In genomic region chr4:1795304-1796195, GRCh38 we compare ENCODE assay signal across 10 cellular contexts. TPM values are rescaled to one million over a fixed set of nuclear protein-coding genes. Genes with fewer than 3 reads are reported as not detected.
DNase-seq lines count a peak whose midpoint lies in the region; ATAC-seq and TF ChIP-seq lines count a peak whose summit lies in the region.
"Had no signal": no experiment of that assay in that cellular context is flagged by ENCODE, and none has a peak within 500 bp of the region (broad histone marks: within the 10 kb centered on the region; RNA-seq: fewer than 3 reads in every experiment).

No MANE protein-coding gene starts in this region.

- 27 to 31% methylated on average over 32 of the region's 32 CpGs for WGBS in heart right ventricle, 2 donors

- peak overlapping the region in 9 of 10 donors; percentile 32 to 60 (median 51) for H3K4me3 ChIP-seq in heart right ventricle
- H3K4me3 ChIP-seq in duodenal mucosa (ENCODE audit: low read depth in 1 of 2, low read length in 2 of 2): peak overlapping the region; percentile 72 to 75
- H3K4me3 ChIP-seq in mucosa of descending colon: peak overlapping the region; percentile 50
- peak overlapping the region; percentile 47 to 66 for H3K4me3 ChIP-seq in vagina

- DNase-seq in heart right ventricle: no peak
- DNase-seq in left cardiac atrium: no peak
- peak; percentile 78 to 86 (median 82) for DNase-seq in mucosa of descending colon
- DNase-seq in vagina (ENCODE audit: extremely low spot score in 2 of 2): no peak
- DNase-seq in effector CD8-positive, alpha-beta T cell (lab: John Stamatoyannopoulos, UW): no peak
- DNase-seq in stimulated activated naive CD4-positive, alpha-beta T cell treated with Interleukin-2 at 50 U/mL for 16 hours (lab: John Stamatoyannopoulos, UW): no peak
- no peak for DNase-seq in A172 (ENCODE audit: low spot score)
- DNase-seq: foreskin melanocyte, NCI-H2081 treated with DMSO at 0.1 percent for 48 hours had no signal

- no peaks in the 10 kb centered on the region for H3K9me3 ChIP-seq in heart right ventricle
- H3K9me3 ChIP-seq in duodenal mucosa (ENCODE audit: control insufficient read depth in 1 of 2, low read length in 2 of 2): no peaks in the 10 kb centered on the region
- H3K9me3 ChIP-seq in mucosa of descending colon: no peaks in the 10 kb centered on the region
- H3K9me3 ChIP-seq in vagina: no peaks in the 10 kb centered on the region

- ATAC-seq in heart right ventricle: no peak
- ATAC-seq in left cardiac atrium: no peak
- ATAC-seq in mucosa of descending colon: peak; percentile 71

- H3K27ac ChIP-seq in heart right ventricle: no peak overlapping the region
- peak overlapping the region; percentile 58 for H3K27ac ChIP-seq in duodenal mucosa (ENCODE audit: low read depth, low read length)
- no peak overlapping the region for H3K27ac ChIP-seq in vagina

- TF ChIP-seq POLR2A in vagina (IDR thresholded peaks at IDR 0.05): no peak

- TF ChIP-seq CTCF in heart right ventricle (IDR thresholded peaks at IDR 0.05) (no peak), mucosa of descending colon (IDR thresholded peaks at IDR 0.05) (no peak), vagina (IDR thresholded peaks at IDR 0.05) (no peak)

- intact Hi-C loops in heart right ventricle (cut with DNase I) (loop anchor here in 1 of 10 donors (5.0 kb wide), 1 partner anchor 43 kb away; no protein-coding TSS in a partner anchor), left cardiac atrium (cut with DNase I) (no loop called here), mucosa of descending colon (cut with DNase I, micrococcal nuclease) (no loop called here), vagina (cut with DNase I) (no loop called here)

- H3K4me1 ChIP-seq in heart right ventricle (peaks cover 8 to 23% (median 18%) of the 10 kb centered on the region in 9 donors), duodenal mucosa (ENCODE audit: control insufficient read depth in 1 of 2, insufficient read depth in 2 of 2, low read length in 2 of 2) (peaks cover 38 to 49% of the 10 kb centered on the region in 2 donors), mucosa of descending colon (ENCODE audit: low read depth) (peaks cover 21% of the 10 kb centered on the region), vagina (peaks cover 24% of the 10 kb centered on the region)

- H3K36me3 ChIP-seq in heart right ventricle (no peaks in the 10 kb centered on the region), duodenal mucosa (ENCODE audit: control insufficient read depth in 1 of 2, insufficient read depth in 2 of 2, low read length in 2 of 2) (no peaks in the 10 kb centered on the region), mucosa of descending colon (ENCODE audit: low read depth) (no peaks in the 10 kb centered on the region), vagina (no peaks in the 10 kb centered on the region)

- H3K27me3 ChIP-seq in heart right ventricle: peaks cover 19 to 65% (median 51%) of the 10 kb centered on the region in 7 donors
- H3K27me3 ChIP-seq in duodenal mucosa (ENCODE audit: control insufficient read depth in 1 of 2, insufficient read depth in 2 of 2, low read length in 2 of 2): peaks cover 9 to 16% of the 10 kb centered on the region in 2 donors
- no peaks in the 10 kb centered on the region for H3K27me3 ChIP-seq in vagina

- peak overlapping the region; percentile 34 to 64 for H3K9ac ChIP-seq in duodenal mucosa (ENCODE audit: low read depth in 1 of 2, low read length in 2 of 2)

RNA-seq across cellular contexts. Expression of gene FGFR3, which starts 2.5 kb away (rescaled TPM):
- total RNA-seq in heart right ventricle (1 to 10 TPM; 1.2 to 5.3 (median 2.4) TPM), left cardiac atrium (1 to 10 TPM; 1.6 to 5.4 TPM), mucosa of descending colon (10 to 100 TPM; 25.5 to 79.1 (median 31.2) TPM), vagina (96.5 TPM)
- 1 to 10 TPM; 1.3 to 6.6 TPM for polyA plus RNA-seq in heart right ventricle
- total RNA-seq in A172 (2014; rRNA removed; shearing (Covaris generic)): 12.4 and 19.8 TPM in 2 replicates

Comparison
In these comparisons a context has a peak if more than half of its experiments do, and no peak if none do; other contexts are left out.
1. DNase-seq: peak in mucosa of descending colon (3 of 3); none in heart right ventricle (0 of 2), left cardiac atrium (single experiment), vagina (0 of 2), effector CD8-positive, alpha-beta T cell (single experiment), stimulated activated naive CD4-positive, alpha-beta T cell treated with Interleukin-2 at 50 U/mL for 16 hours (single experiment) and A172 (single experiment).
2. Peak in every context shown above with its lines, with median percentiles within 50 percentile points of each other: H3K4me3 ChIP-seq.